Comparison of ENCODE assay signal across 23 cellular contexts in genomic region chr15:32683231-32683630, GRCh38. TPM values are rescaled to one million over a fixed set of nuclear protein-coding genes. Genes with fewer than 3 reads are reported as not detected.
DNase-seq lines count a peak whose midpoint lies in the region; ATAC-seq, FAIRE-seq and TF ChIP-seq lines count a peak whose summit lies in the region.
"Had no signal": no experiment of that assay in that cellular context is flagged by ENCODE, and none has a peak within 500 bp of the region (broad histone marks: within the 10 kb centered on the region; RNA-seq: fewer than 3 reads in every experiment).

No MANE protein-coding gene starts in this region.

- H3K9me3 Mint-ChIP-seq in MCF 10A (ENCODE audit: unreplicated experiment) = peaks cover 8% of the 10 kb centered on the region

- H3K4me2 ChIP-seq in keratinocyte (ENCODE audit: control insufficient read depth, extremely low read depth, insufficient read depth, low read depth, low read length) = no peak overlapping the region

- intact Hi-C loops in breast epithelium (cut with DNase I; ENCODE audit: low total_unique reads) (no loop called here), MCF 10A (cut with micrococcal nuclease) (no loop called here), vagina (cut with DNase I) (no loop called here)

- H3K4me3 ChIP-seq in breast epithelium = no peak overlapping the region
- H3K4me3 ChIP-seq in astrocyte of the spinal cord (ENCODE audit: low read depth, low read length) = no peak overlapping the region
- no peak overlapping the region for H3K4me3 ChIP-seq in keratinocyte (ENCODE audit: control insufficient read depth in 2 of 3, extremely low read depth in 1 of 3, insufficient read depth in 2 of 3, low read depth in 1 of 3, low read length in 3 of 3)
- no peak overlapping the region for H3K4me3 ChIP-seq in vagina

- no peak for DNase-seq in breast epithelium (ENCODE audit: low spot score in 2 of 2)
- DNase-seq in MCF 10A (ENCODE audit: unreplicated experiment) = no peak
- DNase-seq in astrocyte of the spinal cord (ENCODE audit: low read depth, low spot score) = peak; percentile 35
- DNase-seq in keratinocyte (ENCODE audit: low read depth, low spot score) = no peak
- no peak for DNase-seq in vagina (ENCODE audit: extremely low spot score in 2 of 2)
- DNase-seq in HUDEP-2 (lab: John Stamatoyannopoulos, UW; ENCODE audit: unreplicated experiment in 76 of 76) = no peak
- DNase-seq in stimulated activated CD4-positive, alpha-beta T cell treated with anti-CD3 and anti-CD28 coated beads, Interleukin-1b, Interleukin-23, amount 100 ng/mL, for 48 hours = no peak
- DNase-seq: C1 segment of cervical spinal cord, DMS153, GOT3, Karpas-422, NCI-H1417, NCI-H1930, NCI-H2171, NCI-H446 treated with DMSO at 0.1 percent for 48 hours, NCI-H82, SIG-M5 had no signal

- H3K36me3 Mint-ChIP-seq in MCF 10A (ENCODE audit: insufficient read depth, unreplicated experiment) = no peaks in the 10 kb centered on the region

- no peaks in the 10 kb centered on the region for H4K20me1 ChIP-seq in keratinocyte (ENCODE audit: control insufficient read depth, extremely low read depth, insufficient read depth, low read length)

- peak overlapping the region; percentile 26 to 67 for H3K27ac ChIP-seq in breast epithelium
- peak overlapping the region; percentile 87 for H3K27ac ChIP-seq in keratinocyte (ENCODE audit: control insufficient read depth, insufficient read depth, low read length)
- peak overlapping the region; percentile 48 for H3K27ac ChIP-seq in vagina
- H3K27ac ChIP-seq: 22Rv1 had no signal

- no peaks in the 10 kb centered on the region for H3K36me3 ChIP-seq in breast epithelium
- no peaks in the 10 kb centered on the region for H3K36me3 ChIP-seq in keratinocyte (ENCODE audit: control insufficient read depth in 2 of 2, extremely low read depth in 1 of 2, insufficient read depth in 2 of 2, low read length in 2 of 2)
- H3K36me3 ChIP-seq in vagina = no peaks in the 10 kb centered on the region

- no peaks in the 10 kb centered on the region for H3K27me3 Mint-ChIP-seq in MCF 10A (ENCODE audit: insufficient read depth, unreplicated experiment)

- no peaks in the 10 kb centered on the region for H3K9me3 ChIP-seq in breast epithelium
- H3K9me3 ChIP-seq in keratinocyte (ENCODE audit: control insufficient read depth, low read depth, low read length) = no peaks in the 10 kb centered on the region
- no peaks in the 10 kb centered on the region for H3K9me3 ChIP-seq in vagina

- H3K4me3 Mint-ChIP-seq in MCF 10A (ENCODE audit: unreplicated experiment) = no peak overlapping the region

- POLR2A ChIA-PET in MCF 10A (lab: Yijun Ruan, JAX) = interaction anchor here (1.0 to 1.7 kb wide), 3 partner anchors 9 to 25 kb away, joined by 3 to 6 read pairs (median 5); no protein-coding TSS in a partner anchor

- TF ChIP-seq CTCF in breast epithelium (IDR thresholded peaks at IDR 0.05) = no peak
- no peak for TF ChIP-seq CTCF in MCF 10A (IDR thresholded peaks at IDR 0.05; ENCODE audit: unreplicated experiment)
- TF ChIP-seq CTCF in astrocyte of the spinal cord (IDR thresholded peaks at IDR 0.05; ENCODE audit: low read depth, low read length) = no peak
- no peak for TF ChIP-seq CTCF in keratinocyte (optimal IDR thresholded peaks at IDR 0.05 in 1 of 3, IDR thresholded peaks at IDR 0.05 in 1 of 3, conservative IDR thresholded peaks at IDR 0.05 in 1 of 3; ENCODE audit: extremely low read depth in 1 of 3, insufficient read depth in 2 of 3, low read length in 3 of 3)
- TF ChIP-seq CTCF in vagina (IDR thresholded peaks at IDR 0.05) = no peak

- CTCF ChIA-PET in MCF 10A (lab: Yijun Ruan, JAX) = interaction anchor here (0.6 to 4.5 kb wide), 4 partner anchors 17 to 176 kb away, joined by 3 to 28 read pairs (median 5); no protein-coding TSS in a partner anchor

- H3K4me1 Mint-ChIP-seq in MCF 10A (ENCODE audit: insufficient read depth, unreplicated experiment) = peaks cover 64% of the 10 kb centered on the region

- no peak for ATAC-seq in HG03571 (IDR thresholded peaks at IDR 0.05; ENCODE audit: unreplicated experiment)
- ATAC-seq: HepG2, Panc1 had no signal

- H3K27me3 ChIP-seq in breast epithelium (no peaks in the 10 kb centered on the region), keratinocyte (ENCODE audit: control insufficient read depth, extremely low read depth, insufficient read depth, low read length) (no peaks in the 10 kb centered on the region), vagina (no peaks in the 10 kb centered on the region)

- in situ Hi-C loops in astrocyte of the spinal cord (cut with HindIII; ENCODE audit: low sequenced_read_pairs) = no loop called here

- no peak overlapping the region for H3K27ac Mint-ChIP-seq in MCF 10A (ENCODE audit: low read depth, unreplicated experiment)

- no peak overlapping the region for H3K9ac ChIP-seq in keratinocyte (ENCODE audit: control insufficient read depth, extremely low read depth, insufficient read depth, low read length)

- dilution Hi-C loops in keratinocyte (cut with MboI; ENCODE audit: extremely low pct_ligation_motif_present, low sequenced_read_pairs) = no loop called here

- H3K4me1 ChIP-seq in breast epithelium (no peaks in the 10 kb centered on the region), keratinocyte (ENCODE audit: control insufficient read depth, extremely low read depth, insufficient read depth, low read length) (peaks cover 63% of the 10 kb centered on the region), vagina (peaks cover 19% of the 10 kb centered on the region)

- BruUV-seq in MCF 10A (replicated peaks; lab: Mats Ljungman, UMichigan) = no TSS peak

- FAIRE-seq in keratinocyte (lab: Jason Lieb, UNC) = no peak
- FAIRE-seq: GM18507, GM19239, HepG2 had no signal

- TF ChIP-seq POLR2A in breast epithelium (IDR thresholded peaks at IDR 0.05) = no peak
- no peak for TF ChIP-seq POLR2A in vagina (IDR thresholded peaks at IDR 0.05)

- peaks cover 14% of the 10 kb centered on the region for H3K79me2 ChIP-seq in keratinocyte (ENCODE audit: control insufficient read depth, insufficient read depth, low read length)

- H3K9me1 ChIP-seq in keratinocyte (ENCODE audit: control insufficient read depth, extremely low read depth, insufficient read depth, low read length) = no peaks in the 10 kb centered on the region

- H2AFZ ChIP-seq in keratinocyte (ENCODE audit: control insufficient read depth, low read length) = no peak overlapping the region

RNA-seq across cellular contexts. Expression of gene GREM1, which starts 34.6 kb away (rescaled TPM):
- 10 to 100 TPM in 1 of 3 donors, 1 to 10 TPM in 2; 1.4 to 21.3 (median 2.5) TPM for total RNA-seq in breast epithelium
- total RNA-seq in MCF 10A (2022) = not detected in 2 replicates
- polyA plus RNA-seq in keratinocyte = 0.02 to 0.04 TPM in 2 of 3 replicates, not detected in the other
- polyA plus RNA-seq in keratinocyte (2011; ENCODE audit: low read depth) = 0.10 TPM
- polyA plus RNA-seq in keratinocyte (2011; cell fraction: cytosol; rRNA removed) = under 0.01 and 0.02 TPM in 2 replicates
- polyA plus RNA-seq in keratinocyte (2011; cell fraction: nucleus; rRNA removed) = 0.04 and 0.09 TPM in 2 replicates
- 0.01 TPM in 1 of 2 replicates, not detected in the other for polyA plus RNA-seq in keratinocyte (2012; ENCODE audit: low replicate concordance)
- polyA minus RNA-seq in keratinocyte = 0.62 TPM in 1 of 3 replicates, not detected in the others
- not detected for polyA minus RNA-seq in keratinocyte (2011; cell fraction: cytosol; rRNA and poly(A)+ RNA removed)
- polyA minus RNA-seq in keratinocyte (2011; cell fraction: nucleus; rRNA and poly(A)+ RNA removed) = not detected in 2 replicates
- 122 TPM for total RNA-seq in vagina

RNA-seq across cellular contexts. Expression of gene SCG5, which starts 41.7 kb away (rescaled TPM):
- total RNA-seq in breast epithelium = 10 to 100 TPM in 1 of 3 donors, 1 to 10 TPM in 1, not detected in 1; 5.0 to 11.1 TPM
- 4.0 and 7.4 TPM in 2 replicates for total RNA-seq in MCF 10A (2022)
- polyA plus RNA-seq in keratinocyte = 14.5 to 29.2 TPM (median 15.8 TPM) in 3 replicates
- polyA plus RNA-seq in keratinocyte (2011; ENCODE audit: low read depth) = 9.2 TPM
- polyA plus RNA-seq in keratinocyte (2011; cell fraction: cytosol; rRNA removed) = 14.1 and 21.0 TPM in 2 replicates
- polyA plus RNA-seq in keratinocyte (2011; cell fraction: nucleus; rRNA removed) = 8.6 and 9.8 TPM in 2 replicates
- polyA plus RNA-seq in keratinocyte (2012; ENCODE audit: low replicate concordance) = 16.2 and 34.7 TPM in 2 replicates
- polyA minus RNA-seq in keratinocyte = 3.4 to 4.5 TPM (median 4.2 TPM) in 3 replicates
- polyA minus RNA-seq in keratinocyte (2011; cell fraction: cytosol; rRNA and poly(A)+ RNA removed) = 6.5 TPM
- 1.4 and 4.9 TPM in 2 replicates for polyA minus RNA-seq in keratinocyte (2011; cell fraction: nucleus; rRNA and poly(A)+ RNA removed)
- 6.1 TPM for total RNA-seq in vagina
